9 cellular contexts compared by ENCODE assay signal in genomic region chr11:73660497-73661034, GRCh38. TPM values are rescaled to one million over a fixed set of nuclear protein-coding genes. Genes with fewer than 3 reads are reported as not detected.
A peak's percentile ranks its signal among the peaks of the same experiment; 100 is the strongest.
DNase-seq lines count a peak whose midpoint lies in the region; ATAC-seq and TF ChIP-seq lines count a peak whose summit lies in the region.
"Had no signal": no experiment of that assay in that cellular context is flagged by ENCODE, and none has a peak within 500 bp of the region (broad histone marks: within the 10 kb centered on the region; RNA-seq: fewer than 3 reads in every experiment).

No MANE protein-coding gene starts in this region.

- H2AFZ ChIP-seq in KMS-11 (ENCODE audit: low read depth), result peak overlapping the region; percentile 67; the same call in 1 of the 2 replicates
- H2AFZ ChIP-seq in parathyroid adenoma, result peak overlapping the region; percentile 89

- peaks cover 0 to 2% (median 0%) of the 10 kb centered on the region in 7 donors for H3K9me3 Mint-ChIP-seq in CD4-positive, CD25-positive, alpha-beta regulatory T cell
- H3K9me3 Mint-ChIP-seq: activated T-cell treated with anti-CD3 and anti-CD28 coated beads, Interleukin-2, amount 50 U/mL, for 72 hours had no signal

- no peak for DNase-seq in CD4-positive, CD25-positive, alpha-beta regulatory T cell
- no peak for DNase-seq in epithelial cell of proximal tubule (ENCODE audit: low read depth)
- DNase-seq in activated gamma-delta T cell (lab: John Stamatoyannopoulos, UW), result no peak
- no peak for DNase-seq in thyroid gland
- no peak for DNase-seq in NCI-H1105 (lab: John Stamatoyannopoulos, UW)

- H3K27me3 Mint-ChIP-seq in CD4-positive, CD25-positive, alpha-beta regulatory T cell, result no peaks in the 10 kb centered on the region

- H3K79me2 ChIP-seq in KMS-11 (ENCODE audit: insufficient read depth, low read depth) (no peaks in the 10 kb centered on the region), parathyroid adenoma (no peaks in the 10 kb centered on the region)

- no peaks in the 10 kb centered on the region for H3K27me3 ChIP-seq in CD4-positive, CD25-positive, alpha-beta regulatory T cell (ENCODE audit: control insufficient read depth, insufficient read depth, low read length)
- H3K27me3 ChIP-seq in KMS-11 (ENCODE audit: insufficient read depth, low read depth) (no peaks in the 10 kb centered on the region), parathyroid adenoma (ENCODE audit: control insufficient read depth, insufficient read depth, low read length) (no peaks in the 10 kb centered on the region), thyroid gland (no peaks in the 10 kb centered on the region)

- peak overlapping the region in 1 of 3 donors; percentile 79 for H3K27ac Mint-ChIP-seq in CD4-positive, CD25-positive, alpha-beta regulatory T cell
- H3K27ac Mint-ChIP-seq: activated T-cell treated with anti-CD3 and anti-CD28 coated beads, Interleukin-2, amount 50 U/mL, for 72 hours had no signal

- no peaks in the 10 kb centered on the region for H4K20me1 ChIP-seq in KMS-11 (ENCODE audit: insufficient read depth)

- TF ChIP-seq CTCF in KMS-11 (conservative IDR thresholded peaks at IDR 0.05; ENCODE audit: low read depth, low read length) (no peak), epithelial cell of proximal tubule (conservative IDR thresholded peaks at IDR 0.05; ENCODE audit: low read depth, low read length) (no peak), parathyroid adenoma (IDR thresholded peaks at IDR 0.05) (no peak), thyroid gland (IDR thresholded peaks at IDR 0.05) (no peak)

- peak overlapping the region in 1 of 4 donors; percentile 62 for H3K4me3 Mint-ChIP-seq in CD4-positive, CD25-positive, alpha-beta regulatory T cell

- 22 to 39% methylated on average over 16 to 18 of the region's 25 CpGs for WGBS in thyroid gland, 2 donors

- no peak overlapping the region for H3K27ac ChIP-seq in CD4-positive, CD25-positive, alpha-beta regulatory T cell (ENCODE audit: insufficient read depth, low read length, poor library complexity, severe bottlenecking)
- no peak overlapping the region for H3K27ac ChIP-seq in KMS-11
- H3K27ac ChIP-seq in parathyroid adenoma, result no peak overlapping the region
- H3K27ac ChIP-seq in thyroid gland, result no peak overlapping the region

- H3K36me3 ChIP-seq in CD4-positive, CD25-positive, alpha-beta regulatory T cell (ENCODE audit: control insufficient read depth, insufficient read depth, low read length), result no peaks in the 10 kb centered on the region
- H3K36me3 ChIP-seq in KMS-11 (ENCODE audit: insufficient read depth), result no peaks in the 10 kb centered on the region
- no peaks in the 10 kb centered on the region for H3K36me3 ChIP-seq in parathyroid adenoma (ENCODE audit: control insufficient read depth, insufficient read depth, low read length)
- H3K36me3 ChIP-seq in thyroid gland, result no peaks in the 10 kb centered on the region

- ATAC-seq in CD4-positive, CD25-positive, alpha-beta regulatory T cell (ENCODE audit: low read depth in 2 of 2), result peak in 1 of 2 donors; percentile 21
- ATAC-seq in GM18858 (IDR thresholded peaks at IDR 0.05; ENCODE audit: unreplicated experiment), result no peak

- H3K4me2 ChIP-seq in KMS-11, result peak overlapping the region; percentile 71
- no peak overlapping the region for H3K4me2 ChIP-seq in parathyroid adenoma (ENCODE audit: low read length)

- H3K4me3 ChIP-seq in CD4-positive, CD25-positive, alpha-beta regulatory T cell (ENCODE audit: low read depth, low read length), result peak overlapping the region; percentile 37
- H3K4me3 ChIP-seq in KMS-11 (IDR thresholded peaks at IDR 0.05; ENCODE audit: insufficient read depth, low read depth, low read length) (no peak overlapping the region), epithelial cell of proximal tubule (ENCODE audit: low read depth, low read length) (peak overlapping the region; percentile 53), parathyroid adenoma (ENCODE audit: low read depth, low read length) (no peak overlapping the region), thyroid gland (replicated peaks in 1 of 3) (peak overlapping the region in 1 of 3 donors; percentile 6)

- TF ChIP-seq POLR2A in thyroid gland (IDR thresholded peaks at IDR 0.05), result no peak

- intact Hi-C loops in thyroid gland (cut with DNase I), result loop anchor here (2.0 to 5.0 kb wide), 2 partner anchors 36 to 263 kb away; no protein-coding TSS in a partner anchor

- H3K36me3 Mint-ChIP-seq in CD4-positive, CD25-positive, alpha-beta regulatory T cell, result peaks cover 12% of the 10 kb centered on the region

- no peaks in the 10 kb centered on the region for H3K9me3 ChIP-seq in CD4-positive, CD25-positive, alpha-beta regulatory T cell (ENCODE audit: control insufficient read depth in 2 of 2, low read length in 2 of 2)
- H3K9me3 ChIP-seq in parathyroid adenoma (ENCODE audit: control insufficient read depth, low read length) (no peaks in the 10 kb centered on the region), thyroid gland (no peaks in the 10 kb centered on the region)

- H3K4me1 ChIP-seq in CD4-positive, CD25-positive, alpha-beta regulatory T cell (ENCODE audit: control insufficient read depth, insufficient read depth, low read length, poor library complexity, severe bottlenecking), result peaks cover 9% of the 10 kb centered on the region
- H3K4me1 ChIP-seq in KMS-11 (ENCODE audit: low read depth, poor library complexity, severe bottlenecking) (peaks cover 6% of the 10 kb centered on the region), parathyroid adenoma (no peaks in the 10 kb centered on the region), thyroid gland (peaks cover 0 to 9% of the 10 kb centered on the region in 2 donors)

- H3K9ac ChIP-seq in KMS-11 (no peak overlapping the region), parathyroid adenoma (no peak overlapping the region)

- H3K4me1 Mint-ChIP-seq in CD4-positive, CD25-positive, alpha-beta regulatory T cell, result peaks cover 0 to 33% (median 8%) of the 10 kb centered on the region in 4 donors

RNA-seq across cellular contexts. Expression of gene PLEKHB1, which starts 14.2 kb away (rescaled TPM):
- 21.3 TPM for total RNA-seq in CD4-positive, CD25-positive, alpha-beta regulatory T cell
- polyA plus RNA-seq in CD4-positive, CD25-positive, alpha-beta regulatory T cell, result 10 to 100 TPM; 48.5 to 88.0 (median 69.8) TPM
- 2.5 and 4.6 TPM in 2 replicates for total RNA-seq in epithelial cell of proximal tubule
- total RNA-seq in thyroid gland, result 10 to 100 TPM; 25.1 to 98.8 (median 77.4) TPM

Comparison
In these comparisons a context has a peak if more than half of its experiments do, and no peak if none do; other contexts are left out.
1. H3K4me3 ChIP-seq: peak in CD4-positive, CD25-positive, alpha-beta regulatory T cell (single experiment) and epithelial cell of proximal tubule (single experiment); none in KMS-11 (single experiment) and parathyroid adenoma (single experiment).